Comparison of ENCODE assay signal across 9 cellular contexts in genomic region chr9:136576269-136576626, GRCh38. TPM values are rescaled to one million over a fixed set of nuclear protein-coding genes. Genes with fewer than 3 reads are reported as not detected.
A peak's percentile ranks its signal among the peaks of the same experiment; 100 is the strongest.
DNase-seq lines count a peak whose midpoint lies in the region; ATAC-seq and TF ChIP-seq lines count a peak whose summit lies in the region.
"Had no signal": no experiment of that assay in that cellular context is flagged by ENCODE, and none has a peak within 500 bp of the region (broad histone marks: within the 10 kb centered on the region; RNA-seq: fewer than 3 reads in every experiment).

No MANE protein-coding gene starts in this region.

- CTCF ChIA-PET in activated CD4-positive, alpha-beta T cell treated with anti-CD3 and anti-CD28 coated beads for 36 hours (lab: Charles Lee) = no interaction called here

- H3K36me3 Mint-ChIP-seq in activated CD4-positive, alpha-beta T cell treated with anti-CD3 and anti-CD28 coated beads for 36 hours (ENCODE audit: low read depth) = no peaks in the 10 kb centered on the region
- H3K36me3 Mint-ChIP-seq in stimulated activated naive B cell treated with anti-CD40 and anti-IgM and Interleukin-4, amounts not matched to agents 10 μg/mL and 1 μg/mL and 100 μg/mL, for 72 hours = no peaks in the 10 kb centered on the region

- H3K4me1 Mint-ChIP-seq in activated CD4-positive, alpha-beta T cell treated with anti-CD3 and anti-CD28 coated beads for 36 hours = peaks cover 5% of the 10 kb centered on the region
- H3K4me1 Mint-ChIP-seq in stimulated activated naive B cell treated with anti-CD40 and anti-IgM and Interleukin-4, amounts not matched to agents 10 μg/mL and 1 μg/mL and 100 μg/mL, for 72 hours = peaks cover 16 to 28% of the 10 kb centered on the region in 2 donors

- no peak overlapping the region for H3K27ac ChIP-seq in heart right ventricle
- H3K27ac ChIP-seq in spleen = no peak overlapping the region

- H3K27me3 ChIP-seq in heart right ventricle (no peaks in the 10 kb centered on the region), spleen (replicated peaks in 1 of 7) (peaks cover 0 to 12% (median 0%) of the 10 kb centered on the region in 7 donors)

- H3K27me3 Mint-ChIP-seq in activated CD4-positive, alpha-beta T cell treated with anti-CD3 and anti-CD28 coated beads for 36 hours = no peaks in the 10 kb centered on the region
- peaks cover 7 to 15% of the 10 kb centered on the region in 2 donors for H3K27me3 Mint-ChIP-seq in stimulated activated naive B cell treated with anti-CD40 and anti-IgM and Interleukin-4, amounts not matched to agents 10 μg/mL and 1 μg/mL and 100 μg/mL, for 72 hours

- ATAC-seq in activated CD4-positive, alpha-beta T cell treated with anti-CD3 and anti-CD28 coated beads for 36 hours = peak; percentile 40
- peak in 7 of 8 donors; percentile 28 to 67 (median 54) for ATAC-seq in heart right ventricle
- peak; percentile 91 for ATAC-seq in stimulated activated naive B cell treated with anti-CD40 and anti-IgM and Interleukin-4, amounts not matched to agents 10 μg/mL and 1 μg/mL and 100 μg/mL, for 72 hours (replicated peaks)
- ATAC-seq in activated CD4-positive, CD25-positive, alpha-beta regulatory T cell treated with anti-CD3 and anti-CD28 coated beads, Interleukin-2, amount 50 U/mL, for 24 hours = no peak

- intact Hi-C loops in activated CD4-positive, alpha-beta T cell treated with anti-CD3 and anti-CD28 coated beads for 36 hours (cut with DNase I, micrococcal nuclease) = no loop called here
- intact Hi-C loops in heart right ventricle (cut with DNase I) = no loop called here
- intact Hi-C loops in spleen (cut with DNase I; ENCODE audit: low total_unique reads) = no loop called here

- DNase-seq in activated CD4-positive, alpha-beta T cell treated with anti-CD3 and anti-CD28 coated beads for 36 hours = peak; percentile 42
- no peak for DNase-seq in activated CD4-positive, alpha-beta T cell treated with anti-CD3 and anti-CD28 coated beads for 1 hour
- DNase-seq in RPMI7951 (ENCODE audit: low read depth) (peak; percentile 40), heart right ventricle (no peak), spleen (no peak), HCEC 1CT (no peak)
- peak; percentile 47 for DNase-seq in stimulated activated naive B cell treated with anti-CD40 and anti-IgM and Interleukin-4, amounts not matched to agents 10 μg/mL and 1 μg/mL and 100 μg/mL, for 72 hours
- DNase-seq: immature natural killer cell had no signal

- no peaks in the 10 kb centered on the region for H3K9me3 Mint-ChIP-seq in activated CD4-positive, alpha-beta T cell treated with anti-CD3 and anti-CD28 coated beads for 36 hours (ENCODE audit: low read depth)
- H3K9me3 Mint-ChIP-seq in stimulated activated naive B cell treated with anti-CD40 and anti-IgM and Interleukin-4, amounts not matched to agents 10 μg/mL and 1 μg/mL and 100 μg/mL, for 72 hours = no peaks in the 10 kb centered on the region
- H3K9me3 Mint-ChIP-seq: immature natural killer cell had no signal

- TF ChIP-seq POLR2A in spleen (IDR thresholded peaks at IDR 0.05) = no peak

- H3K36me3 ChIP-seq in heart right ventricle (no peaks in the 10 kb centered on the region), spleen (no peaks in the 10 kb centered on the region)

- POLR2A ChIA-PET in activated CD4-positive, alpha-beta T cell treated with anti-CD3 and anti-CD28 coated beads for 36 hours (lab: Charles Lee) = no interaction called here

- H3K9me3 ChIP-seq in heart right ventricle = no peaks in the 10 kb centered on the region
- no peaks in the 10 kb centered on the region for H3K9me3 ChIP-seq in spleen

- WGBS in heart right ventricle, 2 donors = 60 to 67% methylated on average over 8 of the region's 8 CpGs
- WGBS in spleen, 5 donors = 60 to 81% (median 71%) methylated on average over 7 to 8 of the region's 8 CpGs

- no peak overlapping the region for H3K4me3 Mint-ChIP-seq in activated CD4-positive, alpha-beta T cell treated with anti-CD3 and anti-CD28 coated beads for 36 hours
- peak overlapping the region in 1 of 2 donors; percentile 18 for H3K4me3 Mint-ChIP-seq in stimulated activated naive B cell treated with anti-CD40 and anti-IgM and Interleukin-4, amounts not matched to agents 10 μg/mL and 1 μg/mL and 100 μg/mL, for 72 hours

- H3K4me3 ChIP-seq in heart right ventricle = no peak overlapping the region
- H3K4me3 ChIP-seq in spleen = no peak overlapping the region

- no peak for TF ChIP-seq CTCF in heart right ventricle (IDR thresholded peaks at IDR 0.05)
- no peak for TF ChIP-seq CTCF in spleen (IDR thresholded peaks at IDR 0.05 in 8 of 11, conservative IDR thresholded peaks at IDR 0.05 in 3 of 11)

- peaks cover 11 to 56% (median 42%) of the 10 kb centered on the region in 9 donors for H3K4me1 ChIP-seq in heart right ventricle
- peaks cover 20 to 48% (median 29%) of the 10 kb centered on the region in 6 donors for H3K4me1 ChIP-seq in spleen

- H3K27ac Mint-ChIP-seq in activated CD4-positive, alpha-beta T cell treated with anti-CD3 and anti-CD28 coated beads for 36 hours = no peak overlapping the region
- H3K27ac Mint-ChIP-seq in stimulated activated naive B cell treated with anti-CD40 and anti-IgM and Interleukin-4, amounts not matched to agents 10 μg/mL and 1 μg/mL and 100 μg/mL, for 72 hours = peak overlapping the region; percentile 63

RNA-seq across cellular contexts. Expression of gene NOTCH1, which starts 30.4 kb away (rescaled TPM):
- 10 to 100 TPM; 70.0 to 79.4 TPM for total RNA-seq in activated CD4-positive, alpha-beta T cell treated with anti-CD3 and anti-CD28 coated beads for 36 hours
- 1.8 and 2.0 TPM in 2 replicates for total RNA-seq in RPMI7951 (2014; rRNA removed; shearing (Covaris generic))
- 10 to 100 TPM; 12.0 to 27.0 (median 21.8) TPM for total RNA-seq in heart right ventricle
- 10 to 100 TPM in 1 of 2 donors, 1 to 10 TPM in 1; 7.3 to 14.5 TPM for polyA plus RNA-seq in heart right ventricle
- total RNA-seq in spleen = 100 to 1,000 TPM in 4 of 7 donors, 10 to 100 TPM in 3; 88.6 to 140 (median 117) TPM
- polyA plus RNA-seq in spleen = 10 to 100 TPM in 1 of 3 donors, 1 to 10 TPM in 2; 4.9 to 27.2 (median 8.3) TPM

Comparison
In these comparisons a context has a peak if more than half of its experiments do, and no peak if none do; other contexts are left out.
1. DNase-seq: peak in activated CD4-positive, alpha-beta T cell treated with anti-CD3 and anti-CD28 coated beads for 36 hours (single experiment), RPMI7951 (single experiment) and stimulated activated naive B cell treated with anti-CD40 and anti-IgM and Interleukin-4, amounts not matched to agents 10 μg/mL and 1 μg/mL and 100 μg/mL, for 72 hours (single experiment); none in activated CD4-positive, alpha-beta T cell treated with anti-CD3 and anti-CD28 coated beads for 1 hour (single experiment), heart right ventricle (0 of 2), spleen (single experiment) and HCEC 1CT (single experiment).
2. ATAC-seq: peak in activated CD4-positive, alpha-beta T cell treated with anti-CD3 and anti-CD28 coated beads for 36 hours (single experiment), heart right ventricle (7 of 8) and stimulated activated naive B cell treated with anti-CD40 and anti-IgM and Interleukin-4, amounts not matched to agents 10 μg/mL and 1 μg/mL and 100 μg/mL, for 72 hours (2 of 2); none in activated CD4-positive, CD25-positive, alpha-beta regulatory T cell treated with anti-CD3 and anti-CD28 coated beads, Interleukin-2, amount 50 U/mL, for 24 hours (0 of 2).